In the genomic region with DNA sequence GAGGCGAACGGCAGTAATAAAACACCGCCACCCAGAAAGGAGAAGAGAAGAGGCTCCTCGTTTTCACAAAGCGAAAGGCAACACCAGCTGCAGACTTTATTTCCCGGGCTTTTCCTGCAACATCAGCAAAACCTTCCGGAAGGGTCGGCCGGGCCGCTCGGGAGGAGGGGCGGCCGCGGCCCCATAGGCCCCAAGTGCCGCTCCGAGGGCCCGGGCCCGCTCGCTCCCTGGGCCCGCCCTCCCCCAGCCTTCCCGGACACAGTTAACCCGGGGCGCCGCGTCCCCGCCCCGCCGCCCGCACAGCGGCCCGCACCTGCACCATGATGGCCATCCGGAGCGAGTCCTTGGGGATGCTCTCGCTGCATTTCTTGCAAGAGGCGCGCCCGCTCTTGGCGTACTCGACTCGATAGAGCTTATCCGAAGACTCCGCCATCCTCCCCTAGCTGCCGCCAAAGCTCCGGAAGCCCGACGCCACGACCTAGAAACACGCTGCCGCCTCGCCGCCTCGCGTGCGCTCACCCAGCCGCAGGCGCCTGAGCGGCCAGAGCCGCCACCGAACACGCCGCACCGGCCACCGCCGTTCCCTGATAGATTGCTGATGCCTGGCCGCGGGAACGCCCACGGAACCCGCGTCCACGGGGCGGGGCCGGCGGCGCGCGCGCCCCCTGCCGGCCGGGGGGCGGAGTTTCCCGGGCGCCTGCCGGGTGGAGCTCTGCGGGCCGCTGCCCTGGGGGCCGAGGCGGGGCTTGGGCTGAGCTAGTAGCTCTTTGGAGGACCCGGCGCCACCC, we compare ENCODE assay signal across 8 cellular contexts. TPM values are rescaled to one million over a fixed set of nuclear protein-coding genes. Genes with fewer than 3 reads are reported as not detected.
DNase-seq lines count a peak whose midpoint lies in the region; TF ChIP-seq lines count a peak whose summit lies in the region.

A gene (minus strand): TSS at position 597 of the 788 bp plus-strand sequence. CDS start 164 bp downstream, at position 433.

- H3K9me2 ChIP-seq in Loucy (replicated peaks; ENCODE audit: low read depth, low read length) (no peaks in the 10 kb centered on the region), neural cell (ENCODE audit: insufficient read depth, low read length) (no peaks in the 10 kb centered on the region)

- H3K27me3 ChIP-seq in H7 (ENCODE audit: control insufficient read depth, insufficient read depth, low read length): no peaks in the 10 kb centered on the region
- no peaks in the 10 kb centered on the region for H3K27me3 ChIP-seq in Loucy (ENCODE audit: insufficient read depth, low read length, poor library complexity, severe bottlenecking)
- no peaks in the 10 kb centered on the region for H3K27me3 ChIP-seq in neural cell (ENCODE audit: insufficient read depth, low read depth, low read length)
- H3K27me3 ChIP-seq in stomach: no peaks in the 10 kb centered on the region

- TF ChIP-seq POLR2A in stomach (IDR thresholded peaks at IDR 0.05): no peak

- TF ChIP-seq CTCF in Loucy (conservative IDR thresholded peaks at IDR 0.05; ENCODE audit: low read length) (peak; percentile 62), fibroblast of the aortic adventitia (IDR thresholded peaks at IDR 0.05; ENCODE audit: insufficient read depth, low read length) (peak; percentile 38), neural cell (IDR thresholded peaks at IDR 0.05; ENCODE audit: poor library complexity, severe bottlenecking) (peak; percentile 97), stomach (IDR thresholded peaks at IDR 0.05) (peak in 3 of 7 experiments; percentile 72 to 96 (median 87))

- H3K4me2 ChIP-seq in Loucy (ENCODE audit: low read depth, low read length, poor library complexity, severe bottlenecking): peak within 1 kb of the TSS; percentile 98
- H3K4me2 ChIP-seq in neural cell (ENCODE audit: low read length): peak within 1 kb of the TSS; percentile 81

- peaks cover 2% of the 10 kb centered on the region; the same call in 1 of the 2 replicates for H3K36me3 ChIP-seq in H7 (replicated peaks; ENCODE audit: control insufficient read depth, insufficient read depth, low read length)
- no peaks in the 10 kb centered on the region; the same call in 1 of the 2 replicates for H3K36me3 ChIP-seq in Loucy (ENCODE audit: insufficient read depth, low read length)
- no peaks in the 10 kb centered on the region for H3K36me3 ChIP-seq in neural cell (ENCODE audit: insufficient read depth, low read length)
- peaks cover 0 to 4% (median under 1%) of the 10 kb centered on the region in 4 donors for H3K36me3 ChIP-seq in stomach

- H3F3A ChIP-seq in Loucy (ENCODE audit: low read depth): no peaks in the 10 kb centered on the region
- H3F3A ChIP-seq in neural cell (ENCODE audit: insufficient read depth, low read length, poor library complexity, severe bottlenecking): peaks cover 7% of the 10 kb centered on the region

- TF ChIP-seq RAD21 in neural cell (conservative IDR thresholded peaks at IDR 0.05): peak; percentile 50

- H3K27ac ChIP-seq in neural cell (ENCODE audit: low read length): peak within 1 kb of the TSS; percentile 70
- H3K27ac ChIP-seq in stomach: peak within 1 kb of the TSS; percentile 81 to 95 (median 92)

- peak within 1 kb of the TSS; percentile 92 for H3K9ac ChIP-seq in Loucy (ENCODE audit: low read depth, low read length, poor library complexity, severe bottlenecking)
- H3K9ac ChIP-seq in neural cell (ENCODE audit: low read length): peak within 1 kb of the TSS; percentile 78

- intact Hi-C loops in stomach (cut with DNase I; ENCODE audit: low total_unique reads): no loop called here

- H3K4me3 ChIP-seq in H7 (ENCODE audit: insufficient read depth, low read depth, low read length): peak within 1 kb of the TSS; percentile 95
- H3K4me3 ChIP-seq in Loucy (ENCODE audit: low read length, poor library complexity, severe bottlenecking): peak within 1 kb of the TSS; percentile 91
- peak within 1 kb of the TSS; percentile 78 for H3K4me3 ChIP-seq in fibroblast of the aortic adventitia (ENCODE audit: low read depth, low read length)
- peak within 1 kb of the TSS; percentile 88 for H3K4me3 ChIP-seq in neural cell (ENCODE audit: low read length)
- H3K4me3 ChIP-seq in stomach: peak within 1 kb of the TSS; percentile 72 to 99 (median 94)

- peaks cover 49% of the 10 kb centered on the region for H4K20me1 ChIP-seq in Loucy (ENCODE audit: insufficient read depth, low read length, poor library complexity, severe bottlenecking)
- no peaks in the 10 kb centered on the region for H4K20me1 ChIP-seq in neural cell (ENCODE audit: insufficient read depth)

- 0 to 1% (median 0%) methylated on average over 21 to 90 of the region's 90 CpGs for WGBS in stomach, 5 donors

- H3K9me3 ChIP-seq in Loucy (ENCODE audit: insufficient read depth, low read depth, low read length): no peaks in the 10 kb centered on the region
- H3K9me3 ChIP-seq in neural cell (ENCODE audit: low read length): no peaks in the 10 kb centered on the region
- H3K9me3 ChIP-seq in stomach: no peaks in the 10 kb centered on the region

- H3K4me1 ChIP-seq in Loucy (ENCODE audit: insufficient read depth, low read length, poor library complexity, severe bottlenecking): peaks cover 39% of the 10 kb centered on the region
- peaks cover 42 to 52% (median 43%) of the 10 kb centered on the region in 4 donors for H3K4me1 ChIP-seq in stomach

- DNase-seq in GDM1 (lab: John Stamatoyannopoulos, UW): peak; percentile 81
- peak; percentile 98 for DNase-seq in H7
- peak; percentile 78 to 81 for DNase-seq in SHP77 (lab: John Stamatoyannopoulos, UW)
- peak; percentile 88 for DNase-seq in activated effector memory CD4-positive, alpha-beta T cell treated with Interleukin-2 at 50 U/mL for 16 hours
- peak; percentile 80 for DNase-seq in fibroblast of the aortic adventitia (ENCODE audit: low read depth)
- peak; percentile 89 for DNase-seq in stomach

- H2AFZ ChIP-seq in Loucy (ENCODE audit: low read length) (peak within 1 kb of the TSS; percentile 71), neural cell (ENCODE audit: low read depth, low read length) (peak within 1 kb of the TSS; percentile 57)

- H3K79me2 ChIP-seq in Loucy (ENCODE audit: insufficient read depth, low read length) (peaks cover 48% of the 10 kb centered on the region), neural cell (replicated peaks; ENCODE audit: insufficient read depth, low read length) (peaks cover 32% of the 10 kb centered on the region)

- peak; percentile 39 for TF ChIP-seq EP300 in neural cell (conservative IDR thresholded peaks at IDR 0.05; ENCODE audit: poor library complexity, severe bottlenecking)
- TF ChIP-seq EP300 in stomach (IDR thresholded peaks at IDR 0.05): no peak

TF ChIP-seq in neural cell, 6 proteins besides CTCF, POLR2A, EP300 and RAD21:
- TF ChIP-seq SMC3 (conservative IDR thresholded peaks at IDR 0.05; ENCODE audit: poor library complexity) (peak; percentile 68), MXI1 (conservative IDR thresholded peaks at IDR 0.05; ENCODE audit: poor library complexity, severe bottlenecking) (peak; percentile 95), EZH2 (IDR thresholded peaks at IDR 0.05; ENCODE audit: borderline replicate concordance, insufficient read depth, low read length, poor library complexity, severe bottlenecking) (no peak), TAF1 (IDR thresholded peaks at IDR 0.05; ENCODE audit: low read depth) (peak; percentile 50), POLR2AphosphoS5 (IDR thresholded peaks at IDR 0.05) (peak; percentile 69)
- TF ChIP-seq, protein P1, sequence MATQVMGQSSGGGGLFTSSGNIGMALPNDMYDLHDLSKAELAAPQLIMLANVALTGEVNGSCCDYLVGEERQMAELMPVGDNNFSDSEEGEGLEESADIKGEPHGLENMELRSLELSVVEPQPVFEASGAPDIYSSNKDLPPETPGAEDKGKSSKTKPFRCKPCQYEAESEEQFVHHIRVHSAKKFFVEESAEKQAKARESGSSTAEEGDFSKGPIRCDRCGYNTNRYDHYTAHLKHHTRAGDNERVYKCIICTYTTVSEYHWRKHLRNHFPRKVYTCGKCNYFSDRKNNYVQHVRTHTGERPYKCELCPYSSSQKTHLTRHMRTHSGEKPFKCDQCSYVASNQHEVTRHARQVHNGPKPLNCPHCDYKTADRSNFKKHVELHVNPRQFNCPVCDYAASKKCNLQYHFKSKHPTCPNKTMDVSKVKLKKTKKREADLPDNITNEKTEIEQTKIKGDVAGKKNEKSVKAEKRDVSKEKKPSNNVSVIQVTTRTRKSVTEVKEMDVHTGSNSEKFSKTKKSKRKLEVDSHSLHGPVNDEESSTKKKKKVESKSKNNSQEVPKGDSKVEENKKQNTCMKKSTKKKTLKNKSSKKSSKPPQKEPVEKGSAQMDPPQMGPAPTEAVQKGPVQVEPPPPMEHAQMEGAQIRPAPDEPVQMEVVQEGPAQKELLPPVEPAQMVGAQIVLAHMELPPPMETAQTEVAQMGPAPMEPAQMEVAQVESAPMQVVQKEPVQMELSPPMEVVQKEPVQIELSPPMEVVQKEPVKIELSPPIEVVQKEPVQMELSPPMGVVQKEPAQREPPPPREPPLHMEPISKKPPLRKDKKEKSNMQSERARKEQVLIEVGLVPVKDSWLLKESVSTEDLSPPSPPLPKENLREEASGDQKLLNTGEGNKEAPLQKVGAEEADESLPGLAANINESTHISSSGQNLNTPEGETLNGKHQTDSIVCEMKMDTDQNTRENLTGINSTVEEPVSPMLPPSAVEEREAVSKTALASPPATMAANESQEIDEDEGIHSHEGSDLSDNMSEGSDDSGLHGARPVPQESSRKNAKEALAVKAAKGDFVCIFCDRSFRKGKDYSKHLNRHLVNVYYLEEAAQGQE (IDR thresholded peaks at IDR 0.05; ENCODE audit: borderline replicate concordance): peak; percentile 29

RNA-seq across cellular contexts. Expression of the gene that starts here (rescaled TPM):
- total RNA-seq in H7 (2014; rRNA removed; shearing (Covaris generic)): 425 and 483 TPM in 2 replicates
- total RNA-seq in fibroblast of the aortic adventitia (ENCODE audit: low replicate concordance): 67.8 and 67.9 TPM in 2 replicates
- polyA plus RNA-seq in neural cell: 112 and 127 TPM in 2 replicates
- 160 TPM in 2 replicates for polyA minus RNA-seq in neural cell
- 100 to 1,000 TPM in 1 of 5 donors, 10 to 100 TPM in 4; 20.0 to 103 (median 54.5) TPM for total RNA-seq in stomach
- 10 to 100 TPM; 17.4 to 24.8 (median 19.4) TPM for polyA plus RNA-seq in stomach

Comparison
In these comparisons a context has a peak if more than half of its experiments do, and no peak if none do; other contexts are left out.
1. Peak in every context shown above with its lines: DNase-seq, H3K4me3 ChIP-seq and H3K27ac ChIP-seq.